ENCODE assay signal across 25 cellular contexts in the genomic region with DNA sequence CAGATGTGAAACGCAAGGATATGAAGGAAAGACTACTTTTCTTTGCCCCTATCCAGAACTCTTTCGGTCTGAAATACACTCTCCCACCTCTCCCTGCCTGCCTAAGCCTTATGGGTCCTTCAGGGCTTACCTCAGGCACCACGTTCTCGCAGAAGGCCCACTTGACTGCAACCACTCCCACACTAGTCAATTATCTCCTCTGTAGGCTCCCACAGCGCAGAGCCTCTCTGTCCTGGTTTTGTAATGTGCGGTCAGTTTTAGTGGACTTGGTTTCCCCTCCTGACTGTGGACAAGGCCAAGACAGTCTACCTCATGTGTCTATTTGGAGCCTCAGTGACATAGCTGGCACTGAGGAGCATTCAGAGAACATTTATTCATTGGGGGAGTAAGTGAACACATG. TPM values are rescaled to one million over a fixed set of nuclear protein-coding genes. Genes with fewer than 3 reads are reported as not detected.
DNase-seq lines count a peak whose midpoint lies in the region; ATAC-seq, FAIRE-seq and TF ChIP-seq lines count a peak whose summit lies in the region.
"Had no signal": no experiment of that assay in that cellular context is flagged by ENCODE, and none has a peak within 500 bp of the region (broad histone marks: within the 10 kb centered on the region; RNA-seq: fewer than 3 reads in every experiment).

No MANE protein-coding gene starts in this region.

- DNase-seq in right atrium auricular region (ENCODE audit: low spot score) = peak; percentile 26
- no peak for DNase-seq in left ventricle myocardium inferior
- peak; percentile 33 for DNase-seq in coronary artery (ENCODE audit: low spot score)
- DNase-seq in osteocyte (ENCODE audit: extremely low spot score, unreplicated experiment) = peak; percentile 65
- peak; percentile 36 for DNase-seq in spleen
- DNase-seq in RCC 7860 (ENCODE audit: low spot score) = no peak
- DNase-seq: 8988T; ACHN; BE2C; C1 segment of cervical spinal cord; CD4-positive, alpha-beta memory T cell; CD4-positive, CD25-positive, alpha-beta regulatory T cell; CD8-positive, alpha-beta memory T cell; COR-L47; DMS79 treated with DMSO at 0.1 percent for 48 hours; GF-D8 had no signal

- no peak overlapping the region for H3K27ac Mint-ChIP-seq in osteocyte (ENCODE audit: unreplicated experiment)
- H3K27ac Mint-ChIP-seq: CD14-positive monocyte; CD4-positive, alpha-beta memory T cell; CD4-positive, CD25-positive, alpha-beta regulatory T cell; CD8-positive, alpha-beta memory T cell had no signal

- no peaks in the 10 kb centered on the region for H3K36me3 Mint-ChIP-seq in osteocyte (ENCODE audit: unreplicated experiment)
- H3K36me3 Mint-ChIP-seq: CD14-positive monocyte; CD4-positive, alpha-beta memory T cell; CD4-positive, CD25-positive, alpha-beta regulatory T cell; CD8-positive, alpha-beta memory T cell had no signal

- 68 to 95% (median 84%) methylated on average over 6 of the region's 6 CpGs for WGBS in spleen, 5 donors

- no peaks in the 10 kb centered on the region for H3K36me3 ChIP-seq in right atrium auricular region
- no peaks in the 10 kb centered on the region for H3K36me3 ChIP-seq in left ventricle myocardium inferior
- H3K36me3 ChIP-seq in spleen = no peaks in the 10 kb centered on the region
- H3K36me3 ChIP-seq: BE2C, BLaER1 had no signal

- no peaks in the 10 kb centered on the region for H3K27me3 Mint-ChIP-seq in osteocyte (ENCODE audit: unreplicated experiment)
- H3K27me3 Mint-ChIP-seq: CD4-positive, alpha-beta memory T cell had no signal

- TF ChIP-seq POLR2A in spleen (IDR thresholded peaks at IDR 0.05) = no peak

- peaks cover 43% of the 10 kb centered on the region for H3K9me3 Mint-ChIP-seq in osteocyte (ENCODE audit: unreplicated experiment)
- H3K9me3 Mint-ChIP-seq: CD4-positive, CD25-positive, alpha-beta regulatory T cell; CD8-positive, alpha-beta memory T cell had no signal

- ATAC-seq in GM19452 (IDR thresholded peaks at IDR 0.05; ENCODE audit: unreplicated experiment) (no peak), HG02981 (IDR thresholded peaks at IDR 0.05; ENCODE audit: unreplicated experiment) (no peak)

- TF ChIP-seq CTCF in right atrium auricular region (IDR thresholded peaks at IDR 0.05) = no peak
- TF ChIP-seq CTCF in left ventricle myocardium inferior (IDR thresholded peaks at IDR 0.05; ENCODE audit: borderline replicate concordance) = no peak
- TF ChIP-seq CTCF in coronary artery (IDR thresholded peaks at IDR 0.05) = no peak
- TF ChIP-seq CTCF in osteocyte (IDR thresholded peaks at IDR 0.05) = no peak
- no peak for TF ChIP-seq CTCF in spleen (IDR thresholded peaks at IDR 0.05 in 8 of 11, conservative IDR thresholded peaks at IDR 0.05 in 3 of 11)

- no peak for FAIRE-seq in RCC 7860 (lab: Jason Lieb, UNC)
- FAIRE-seq: A204.1, G401.6, GM12891 had no signal

- H3K27me3 ChIP-seq in right atrium auricular region (no peaks in the 10 kb centered on the region), left ventricle myocardium inferior (ENCODE audit: low read depth) (no peaks in the 10 kb centered on the region), spleen (replicated peaks in 1 of 7) (peaks cover 0 to 8% (median 0%) of the 10 kb centered on the region in 7 donors)
- H3K27me3 ChIP-seq: BE2C had no signal

- no peak overlapping the region for H3K4me3 Mint-ChIP-seq in osteocyte (ENCODE audit: unreplicated experiment)
- H3K4me3 Mint-ChIP-seq: CD14-positive monocyte; CD4-positive, alpha-beta memory T cell; CD4-positive, CD25-positive, alpha-beta regulatory T cell; CD8-positive, alpha-beta memory T cell had no signal

- H3K27ac ChIP-seq in right atrium auricular region (no peak overlapping the region), left ventricle myocardium inferior (replicated peaks) (no peak overlapping the region), coronary artery (no peak overlapping the region), spleen (no peak overlapping the region)
- H3K27ac ChIP-seq: BLaER1 had no signal

- H3K4me3 ChIP-seq in right atrium auricular region = no peak overlapping the region
- no peak overlapping the region for H3K4me3 ChIP-seq in left ventricle myocardium inferior
- no peak overlapping the region for H3K4me3 ChIP-seq in coronary artery
- H3K4me3 ChIP-seq in spleen = no peak overlapping the region
- H3K4me3 ChIP-seq: BLaER1 had no signal

- H3K9me3 ChIP-seq in right atrium auricular region (peaks cover 0 to 7% of the 10 kb centered on the region in 2 donors), left ventricle myocardium inferior (replicated peaks) (no peaks in the 10 kb centered on the region), spleen (no peaks in the 10 kb centered on the region)
- H3K9me3 ChIP-seq: BE2C had no signal

- no peaks in the 10 kb centered on the region for H3K4me1 Mint-ChIP-seq in osteocyte (ENCODE audit: unreplicated experiment)
- H3K4me1 Mint-ChIP-seq: CD14-positive monocyte; CD4-positive, alpha-beta memory T cell; CD4-positive, CD25-positive, alpha-beta regulatory T cell; CD8-positive, alpha-beta memory T cell had no signal

- H3K4me1 ChIP-seq in right atrium auricular region (no peaks in the 10 kb centered on the region), left ventricle myocardium inferior (no peaks in the 10 kb centered on the region), spleen (no peaks in the 10 kb centered on the region)
- H3K4me1 ChIP-seq: BE2C, BLaER1 had no signal

- intact Hi-C loops in left ventricle myocardium inferior (cut with micrococcal nuclease) = no loop called here
- intact Hi-C loops in spleen (cut with DNase I; ENCODE audit: low total_unique reads) = loop anchor here (5.0 kb wide), 1 partner anchor 887 kb away; no protein-coding TSS in a partner anchor

RNA-seq across cellular contexts. Expression of a gene that starts 11.1 kb away (rescaled TPM):
- not detected for total RNA-seq in right atrium auricular region
- total RNA-seq in left ventricle myocardium inferior = not detected
- not detected in 2 replicates for total RNA-seq in osteocyte
- not detected for total RNA-seq in spleen
- not detected for polyA plus RNA-seq in spleen
- total RNA-seq: A673; CD4-positive, alpha-beta memory T cell; CD4-positive, CD25-positive, alpha-beta regulatory T cell; CD8-positive, alpha-beta memory T cell had no signal
- polyA plus RNA-seq: AG04450; CD14-positive monocyte; CD4-positive, alpha-beta memory T cell; CD4-positive, CD25-positive, alpha-beta regulatory T cell; CD8-positive, alpha-beta memory T cell had no signal

RNA-seq across cellular contexts. Expression of a gene that starts 29.8 kb away (rescaled TPM):
- not detected for total RNA-seq in right atrium auricular region
- total RNA-seq in left ventricle myocardium inferior = not detected
- total RNA-seq in osteocyte = not detected in 2 replicates
- not detected for total RNA-seq in spleen
- polyA plus RNA-seq in spleen = under 1 TPM in 1 of 3 donors, not detected in 2; 0.06 TPM
- total RNA-seq: CD4-positive, alpha-beta memory T cell; CD4-positive, CD25-positive, alpha-beta regulatory T cell; CD8-positive, alpha-beta memory T cell had no signal
- polyA plus RNA-seq: AG04450; CD14-positive monocyte; CD4-positive, alpha-beta memory T cell; CD4-positive, CD25-positive, alpha-beta regulatory T cell; CD8-positive, alpha-beta memory T cell had no signal

RNA-seq across cellular contexts. Expression of a gene that starts 50.4 kb away (rescaled TPM):
- 1 to 10 TPM in 1 of 2 donors, under 1 TPM in 1; 0.08 to 1.7 TPM for total RNA-seq in right atrium auricular region
- total RNA-seq in left ventricle myocardium inferior = 2.7 TPM
- not detected in 2 replicates for total RNA-seq in osteocyte
- 1 to 10 TPM in 6 of 7 donors, under 1 TPM in 1; 0.79 to 4.3 (median 1.8) TPM for total RNA-seq in spleen
- under 1 TPM; 0.06 to 0.99 (median 0.22) TPM for polyA plus RNA-seq in spleen
- total RNA-seq: A673; CD4-positive, alpha-beta memory T cell; CD4-positive, CD25-positive, alpha-beta regulatory T cell; CD8-positive, alpha-beta memory T cell had no signal
- polyA plus RNA-seq: AG04450; CD14-positive monocyte; CD4-positive, alpha-beta memory T cell; CD4-positive, CD25-positive, alpha-beta regulatory T cell; CD8-positive, alpha-beta memory T cell had no signal

Comparison
In these comparisons a context has a peak if more than half of its experiments do, and no peak if none do; other contexts are left out.
1. DNase-seq: peak in right atrium auricular region (single experiment), coronary artery (single experiment), osteocyte (single experiment) and spleen (single experiment); none in left ventricle myocardium inferior (single experiment) and RCC 7860 (single experiment).